ENCODE assay signal across 21 cellular contexts in genomic region chr6:1399085-1399780, GRCh38. TPM values are rescaled to one million over a fixed set of nuclear protein-coding genes. Genes with fewer than 3 reads are reported as not detected.
"Had no signal": no experiment of that assay in that cellular context is flagged by ENCODE, and none has a peak within 500 bp of the region (broad histone marks: within the 10 kb centered on the region; RNA-seq: fewer than 3 reads in every experiment).

No MANE protein-coding gene starts in this region.

- H3K4me3 Mint-ChIP-seq: naive thymus-derived CD8-positive, alpha-beta T cell; stimulated activated effector memory CD8-positive, alpha-beta T cell treated with anti-CD3 and anti-CD28 coated beads, Interleukin-12 subunit alpha, Interleukin-12 subunit beta, amount 100 ng/mL, for 72 hours had no signal

- H3K27ac Mint-ChIP-seq: naive thymus-derived CD8-positive, alpha-beta T cell; stimulated activated effector memory CD8-positive, alpha-beta T cell treated with anti-CD3 and anti-CD28 coated beads, Interleukin-12 subunit alpha, Interleukin-12 subunit beta, amount 100 ng/mL, for 72 hours had no signal

- H3K4me1 ChIP-seq: colonic mucosa, tibial artery, uterus had no signal

- H3K27ac ChIP-seq: colonic mucosa, heart left ventricle, neutrophil, tibial artery, upper lobe of left lung, uterus had no signal

- H3K36me3 Mint-ChIP-seq: naive thymus-derived CD8-positive, alpha-beta T cell had no signal

- H3K9me3 Mint-ChIP-seq: naive thymus-derived CD8-positive, alpha-beta T cell; stimulated activated effector memory CD8-positive, alpha-beta T cell treated with anti-CD3 and anti-CD28 coated beads, Interleukin-12 subunit alpha, Interleukin-12 subunit beta, amount 100 ng/mL, for 72 hours had no signal

- DNase-seq: colonic mucosa; dermis blood vessel endothelial cell; erythroblast; hippocampal formation; mucosa of descending colon; naive thymus-derived CD8-positive, alpha-beta T cell; right cardiac atrium; stimulated activated CD4-positive, alpha-beta T cell treated with anti-CD3 and anti-CD28 coated beads, Interleukin-4, amount 100 ng/mL, for 1 hour; stimulated activated CD8-positive, alpha-beta memory T cell treated with anti-CD3 and anti-CD28 coated beads, Interleukin-4, amount 100 ng/mL, for 48 hours; stimulated activated naive CD8-positive, alpha-beta T cell treated with anti-CD3 and anti-CD28 coated beads, Interleukin-15, Interleukin-2, amounts not matched to agents 100 U/mL and 50 U/mL, for 24 hours; tibial artery; upper lobe of left lung; uterus had no signal

- ATAC-seq: heart left ventricle; left lobe of liver; mucosa of descending colon; naive thymus-derived CD8-positive, alpha-beta T cell; right cardiac atrium; stimulated activated effector memory CD8-positive, alpha-beta T cell treated with anti-CD3 and anti-CD28 coated beads, Interleukin-12 subunit alpha, Interleukin-12 subunit beta, amount 100 ng/mL, for 72 hours; stimulated activated naive CD8-positive, alpha-beta T cell treated with anti-CD3 and anti-CD28 coated beads, Interleukin-15, Interleukin-2, amounts not matched to agents 100 U/mL and 50 U/mL, for 24 hours had no signal

- H3K4me3 ChIP-seq: colonic mucosa, heart left ventricle, mucosa of descending colon, tibial artery, upper lobe of left lung, uterus had no signal

- H3K9me3 ChIP-seq: colonic mucosa, heart left ventricle, mucosa of descending colon, neutrophil, tibial artery, upper lobe of left lung, uterus had no signal

- FAIRE-seq: endothelial cell of umbilical vein, frontal cortex had no signal

- H3K36me3 ChIP-seq: colonic mucosa, heart left ventricle, neutrophil, tibial artery, upper lobe of left lung, uterus had no signal

RNA-seq across cellular contexts. Expression of gene FOXF2, which starts 9.9 kb away (rescaled TPM):
- total RNA-seq: dermis blood vessel endothelial cell; endothelial cell of umbilical vein; glomerular endothelial cell; left lobe of liver; naive thymus-derived CD8-positive, alpha-beta T cell; uterus had no signal
- polyA plus RNA-seq: endothelial cell of umbilical vein; naive thymus-derived CD8-positive, alpha-beta T cell; neural cell had no signal
